In genomic region chr2:24501813-24502212, GRCh38 we compare ENCODE assay signal across 28 cellular contexts.
"Had no signal": no experiment of that assay in that cellular context is flagged by ENCODE, and none has a peak within 500 bp of the region (broad histone marks: within the 10 kb centered on the region; RNA-seq: fewer than 3 reads in every experiment).

No MANE protein-coding gene starts in this region.

- DNase-seq: activated CD4-positive, alpha-beta memory T cell treated with anti-CD3 and anti-CD28 coated beads, Interleukin-2, amount 10 ng/mL, durations not matched to agents 7 days and 5 days; activated CD4-positive, alpha-beta T cell treated with anti-CD3 and anti-CD28 coated beads for 1 hour; activated CD4-positive, alpha-beta T cell treated with anti-CD3 and anti-CD28 coated beads for 48 hours; activated CD4-positive, CD25-positive, alpha-beta regulatory T cell; activated CD8-positive, alpha-beta memory T cell treated with anti-CD3 and anti-CD28 coated beads for 24 hours; activated CD8-positive, alpha-beta memory T cell treated with anti-CD3 and anti-CD28 coated beads, Interleukin-2, amount 10 ng/mL, durations not matched to agents 7 days and 5 days; activated CD8-positive, alpha-beta memory T cell treated with anti-CD3 and anti-CD28 coated beads, Interleukin-2, amount 50 U/mL, for 48 hours; activated effector memory CD4-positive, alpha-beta T cell treated with anti-CD3 and anti-CD28 coated beads, Interleukin-2, amount 50 U/mL, for 16 hours; activated naive CD4-positive, alpha-beta T cell; activated naive CD4-positive, alpha-beta T cell treated with anti-CD3 and anti-CD28 coated beads, Interleukin-2, amount 50 U/mL, for 16 hours; activated naive CD8-positive, alpha-beta T cell treated with anti-CD3 and anti-CD28 coated beads for 36 hours; activated T-cell treated with anti-CD3 and anti-CD28 coated beads, Interleukin-2, amount 50 U/mL, for 72 hours; amniotic stem cell; aorta; brain microvascular endothelial cell; central memory CD4-positive, alpha-beta T cell; NCI-H1105; NCI-H1417 treated with DMSO at 0.1 percent for 48 hours; NCI-H187 treated with DMSO at 0.1 percent for 48 hours; NCI-H2081; NCI-H226; NCI-H446 treated with DMSO at 0.1 percent for 48 hours; NCI-H524; SHP77; SJCRH30; T1000; WERI-Rb-1 had no signal

- H3K4me3 ChIP-seq: SJCRH30, SK-N-MC had no signal

- H3K27ac ChIP-seq: brain microvascular endothelial cell, SJCRH30, SK-N-MC, WERI-Rb-1 had no signal

- H3K4me1 ChIP-seq: SJCRH30 had no signal

- H3K36me3 ChIP-seq: brain microvascular endothelial cell, WERI-Rb-1 had no signal
